ENCODE assay signal across 1 cellular context in genomic region chr4:6674500-6675149, GRCh38.
TF ChIP-seq lines count a peak whose summit lies in the region.

No MANE protein-coding gene starts in this region.

TF ChIP-seq in IMR-90, 13 proteins besides CTCF, POLR2A, EP300 and RAD21:
- TF ChIP-seq MAZ (IDR thresholded peaks at IDR 0.05; ENCODE audit: borderline replicate concordance, low read depth, low read length) (no peak), SMC3 (IDR thresholded peaks at IDR 0.05; ENCODE audit: low read depth, low read length) (no peak), CHD1 (IDR thresholded peaks at IDR 0.05; ENCODE audit: low read depth, low read length) (no peak), RCOR1 (IDR thresholded peaks at IDR 0.05; ENCODE audit: insufficient replicate concordance, low read length) (no peak), MAFK (IDR thresholded peaks at IDR 0.05; ENCODE audit: low read depth, low read length) (no peak), NFE2L2 (IDR thresholded peaks at IDR 0.05; ENCODE audit: low read depth, low read length) (no peak), RFX5 (IDR thresholded peaks at IDR 0.05; ENCODE audit: low read depth, low read length) (no peak), MXI1 (IDR thresholded peaks at IDR 0.05; ENCODE audit: borderline replicate concordance, low read depth, low read length) (no peak), CEBPB (IDR thresholded peaks at IDR 0.05; ENCODE audit: low read depth, low read length) (no peak)
